ENCODE assay signal across 2 cellular contexts in genomic region chr7:1443587-1444200, GRCh38.
TF ChIP-seq lines count a peak whose summit lies in the region.

No MANE protein-coding gene starts in this region.

TF ChIP-seq in K562, 482 proteins besides CTCF, POLR2A, EP300 and RAD21:
- TF ChIP-seq, protein P1, sequence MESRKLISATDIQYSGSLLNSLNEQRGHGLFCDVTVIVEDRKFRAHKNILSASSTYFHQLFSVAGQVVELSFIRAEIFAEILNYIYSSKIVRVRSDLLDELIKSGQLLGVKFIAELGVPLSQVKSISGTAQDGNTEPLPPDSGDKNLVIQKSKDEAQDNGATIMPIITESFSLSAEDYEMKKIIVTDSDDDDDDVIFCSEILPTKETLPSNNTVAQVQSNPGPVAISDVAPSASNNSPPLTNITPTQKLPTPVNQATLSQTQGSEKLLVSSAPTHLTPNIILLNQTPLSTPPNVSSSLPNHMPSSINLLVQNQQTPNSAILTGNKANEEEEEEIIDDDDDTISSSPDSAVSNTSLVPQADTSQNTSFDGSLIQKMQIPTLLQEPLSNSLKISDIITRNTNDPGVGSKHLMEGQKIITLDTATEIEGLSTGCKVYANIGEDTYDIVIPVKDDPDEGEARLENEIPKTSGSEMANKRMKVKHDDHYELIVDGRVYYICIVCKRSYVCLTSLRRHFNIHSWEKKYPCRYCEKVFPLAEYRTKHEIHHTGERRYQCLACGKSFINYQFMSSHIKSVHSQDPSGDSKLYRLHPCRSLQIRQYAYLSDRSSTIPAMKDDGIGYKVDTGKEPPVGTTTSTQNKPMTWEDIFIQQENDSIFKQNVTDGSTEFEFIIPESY (CRISPR knock-in tag; IDR thresholded peaks at IDR 0.05) = peak; percentile 88; the same call in 1 of the 2 replicates
TF ChIP-seq in K562: peak in this region for 1; not testable (repeated sequence) for 481.

TF ChIP-seq in HepG2, 621 proteins besides CTCF, POLR2A, EP300 and RAD21:
- TF ChIP-seq, protein P2, sequence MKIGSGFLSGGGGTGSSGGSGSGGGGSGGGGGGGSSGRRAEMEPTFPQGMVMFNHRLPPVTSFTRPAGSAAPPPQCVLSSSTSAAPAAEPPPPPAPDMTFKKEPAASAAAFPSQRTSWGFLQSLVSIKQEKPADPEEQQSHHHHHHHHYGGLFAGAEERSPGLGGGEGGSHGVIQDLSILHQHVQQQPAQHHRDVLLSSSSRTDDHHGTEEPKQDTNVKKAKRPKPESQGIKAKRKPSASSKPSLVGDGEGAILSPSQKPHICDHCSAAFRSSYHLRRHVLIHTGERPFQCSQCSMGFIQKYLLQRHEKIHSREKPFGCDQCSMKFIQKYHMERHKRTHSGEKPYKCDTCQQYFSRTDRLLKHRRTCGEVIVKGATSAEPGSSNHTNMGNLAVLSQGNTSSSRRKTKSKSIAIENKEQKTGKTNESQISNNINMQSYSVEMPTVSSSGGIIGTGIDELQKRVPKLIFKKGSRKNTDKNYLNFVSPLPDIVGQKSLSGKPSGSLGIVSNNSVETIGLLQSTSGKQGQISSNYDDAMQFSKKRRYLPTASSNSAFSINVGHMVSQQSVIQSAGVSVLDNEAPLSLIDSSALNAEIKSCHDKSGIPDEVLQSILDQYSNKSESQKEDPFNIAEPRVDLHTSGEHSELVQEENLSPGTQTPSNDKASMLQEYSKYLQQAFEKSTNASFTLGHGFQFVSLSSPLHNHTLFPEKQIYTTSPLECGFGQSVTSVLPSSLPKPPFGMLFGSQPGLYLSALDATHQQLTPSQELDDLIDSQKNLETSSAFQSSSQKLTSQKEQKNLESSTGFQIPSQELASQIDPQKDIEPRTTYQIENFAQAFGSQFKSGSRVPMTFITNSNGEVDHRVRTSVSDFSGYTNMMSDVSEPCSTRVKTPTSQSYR (CRISPR knock-in tag; IDR thresholded peaks at IDR 0.05; ENCODE audit: borderline replicate concordance) = peak; percentile 37; the same call in 1 of the 2 replicates
